ENCODE assay signal across 14 cellular contexts in the genomic region with DNA sequence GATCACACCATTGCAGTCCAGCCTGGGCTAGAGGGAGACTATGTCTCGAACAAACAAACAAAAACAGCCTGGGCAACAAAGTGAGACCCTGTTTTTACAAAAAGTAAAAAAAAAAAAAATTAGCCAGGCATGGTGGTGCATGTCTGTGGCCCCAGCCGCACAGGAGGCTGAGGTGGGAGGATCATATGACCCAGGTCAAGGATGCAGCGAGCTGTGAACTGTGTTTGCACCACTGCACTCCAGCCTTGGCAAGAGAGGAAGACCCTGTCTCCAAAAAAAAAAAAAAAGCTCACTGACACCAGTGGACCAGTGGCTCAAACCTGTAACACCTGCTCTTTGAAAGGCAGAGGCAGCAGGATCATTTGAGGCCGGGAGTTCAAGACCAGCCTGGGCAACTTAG.
"Had no signal": no experiment of that assay in that cellular context is flagged by ENCODE, and none has a peak within 500 bp of the region (broad histone marks: within the 10 kb centered on the region; RNA-seq: fewer than 3 reads in every experiment).

No MANE protein-coding gene starts in this region.

- H3K27ac Mint-ChIP-seq: stimulated activated naive B cell treated with anti-CD40 and anti-IgM and Interleukin-4, amounts not matched to agents 10 μg/mL and 1 μg/mL and 100 μg/mL, for 72 hours had no signal

- H3K9me3 ChIP-seq: ovary had no signal

- H3K9me3 Mint-ChIP-seq: stimulated activated naive B cell treated with anti-CD40 and anti-IgM and Interleukin-4, amounts not matched to agents 10 μg/mL and 1 μg/mL and 100 μg/mL, for 72 hours had no signal

- H3K27me3 Mint-ChIP-seq: activated CD4-positive, alpha-beta T cell treated with anti-CD3 and anti-CD28 coated beads, Interleukin-2, amount 10 ng/mL, durations not matched to agents 24 days and 14 days; activated CD8-positive, alpha-beta T cell treated with anti-CD3 and anti-CD28 coated beads for 36 hours; brain; stimulated activated naive B cell treated with anti-CD40 and anti-IgM and Interleukin-4, amounts not matched to agents 10 μg/mL and 1 μg/mL and 100 μg/mL, for 72 hours; T-cell had no signal

- H3K4me3 ChIP-seq: dorsolateral prefrontal cortex, ovary had no signal

- H3K36me3 ChIP-seq: ovary had no signal

- H3K27ac ChIP-seq: ovary had no signal

- DNase-seq: activated CD4-positive, alpha-beta T cell treated with anti-CD3 and anti-CD28 coated beads, Interleukin-2, amount 10 ng/mL, durations not matched to agents 24 days and 14 days; activated CD8-positive, alpha-beta T cell treated with anti-CD3 and anti-CD28 coated beads for 36 hours; activated gamma-delta T cell; activated T-cell treated with anti-CD3 and anti-CD28 coated beads, Interleukin-2, amount 50 U/mL, for 72 hours; caudate nucleus; dorsolateral prefrontal cortex; head of caudate nucleus; left ventricle myocardium superior; ovary; stimulated activated CD4-positive, alpha-beta T cell treated with anti-CD3 and anti-CD28 coated beads, Interleukin-4, amount 100 ng/mL, for 24 hours; stimulated activated naive B cell treated with anti-CD40 and anti-IgM and Interleukin-4, amounts not matched to agents 10 μg/mL and 1 μg/mL and 100 μg/mL, for 72 hours; T-helper 9 cell had no signal

- H3K27me3 ChIP-seq: dorsolateral prefrontal cortex, ovary had no signal

- H3K4me3 Mint-ChIP-seq: activated CD4-positive, alpha-beta T cell treated with anti-CD3 and anti-CD28 coated beads, Interleukin-2, amount 10 ng/mL, durations not matched to agents 24 days and 14 days; activated CD8-positive, alpha-beta T cell treated with anti-CD3 and anti-CD28 coated beads for 36 hours; activated T-cell treated with anti-CD3 and anti-CD28 coated beads, Interleukin-2, amount 50 U/mL, for 72 hours; brain; stimulated activated naive B cell treated with anti-CD40 and anti-IgM and Interleukin-4, amounts not matched to agents 10 μg/mL and 1 μg/mL and 100 μg/mL, for 72 hours had no signal

- H3K36me3 Mint-ChIP-seq: stimulated activated naive B cell treated with anti-CD40 and anti-IgM and Interleukin-4, amounts not matched to agents 10 μg/mL and 1 μg/mL and 100 μg/mL, for 72 hours had no signal
